ENCODE assay signal across 13 cellular contexts in the genomic region with DNA sequence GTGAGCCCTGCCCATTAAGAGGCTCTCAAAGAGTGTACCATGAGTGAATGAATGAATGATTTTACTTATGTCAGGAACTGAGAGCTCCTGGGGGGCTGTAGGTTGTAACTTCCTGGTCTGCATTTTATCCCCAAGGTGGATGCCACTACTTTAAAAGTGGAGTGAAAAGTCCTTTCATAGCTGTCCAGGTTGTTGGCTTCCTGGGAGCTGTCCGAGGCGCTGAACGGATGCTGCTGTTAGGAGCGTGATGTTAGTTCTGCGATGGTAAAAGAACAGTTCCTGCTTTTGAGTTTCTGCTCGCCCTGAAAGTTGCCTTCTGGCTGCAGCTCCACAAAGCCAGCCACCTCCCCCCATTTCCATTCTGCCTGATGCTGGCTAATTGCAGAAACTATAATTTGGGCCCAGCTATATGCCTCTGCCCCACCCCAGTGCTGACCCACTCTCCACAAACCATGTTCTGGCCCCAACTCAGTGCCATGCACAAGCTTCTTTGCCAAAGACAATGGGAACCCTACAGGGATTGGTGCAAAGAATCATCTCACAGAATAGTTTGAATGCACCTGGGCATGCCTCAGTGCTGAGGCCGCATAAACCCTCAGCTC.
DNase-seq lines count a peak whose midpoint lies in the region; ATAC-seq and TF ChIP-seq lines count a peak whose summit lies in the region.
"Had no signal": no experiment of that assay in that cellular context is flagged by ENCODE, and none has a peak within 500 bp of the region (broad histone marks: within the 10 kb centered on the region; RNA-seq: fewer than 3 reads in every experiment).

No MANE protein-coding gene starts in this region.

- no peaks in the 10 kb centered on the region for H3K36me3 Mint-ChIP-seq in activated T-helper 2 cell treated with anti-CD3 and anti-CD28 coated beads, Interferon-gamma antibody, Interleukin-2, Interleukin-4, amounts not matched to agents 10 μg/mL and 5 μg/mL and 100 μg/mL, durations not matched to agents 14 hours and 24 hours and 36 hours (ENCODE audit: low read depth)
- H3K36me3 Mint-ChIP-seq in nephron progenitor cell (ENCODE audit: low read depth), result no peaks in the 10 kb centered on the region

- no peaks in the 10 kb centered on the region for H3K9me3 ChIP-seq in HEK293 (ENCODE audit: control insufficient read depth, insufficient read depth, low read depth, low read length)
- H3K9me3 ChIP-seq in gastroesophageal sphincter, result no peaks in the 10 kb centered on the region
- H3K9me3 ChIP-seq: left lung, upper lobe of left lung had no signal

- 14 to 60% methylated on average over 1 to 4 of the region's 7 CpGs for WGBS in gastroesophageal sphincter (ENCODE audit: low coverage in 1 of 2), 2 donors

- POLR2A ChIA-PET in HEK293 (lab: Yijun Ruan, JAX), result no interaction called here

- no peak for TF ChIP-seq POLR2A in gastroesophageal sphincter (IDR thresholded peaks at IDR 0.05)

- H3K27ac ChIP-seq in HEK293 (ENCODE audit: extremely low read depth, low read depth, low read length) (no peak overlapping the region), gastroesophageal sphincter (no peak overlapping the region)
- H3K27ac ChIP-seq: 22Rv1, left lung, upper lobe of left lung had no signal

- H3K36me3 ChIP-seq in HEK293 (ENCODE audit: control insufficient read depth in 2 of 2, insufficient read depth in 1 of 2, low read length in 2 of 2) (no peaks in the 10 kb centered on the region), gastroesophageal sphincter (no peaks in the 10 kb centered on the region)
- H3K36me3 ChIP-seq: left lung, upper lobe of left lung had no signal

- H3K9me3 Mint-ChIP-seq in activated T-helper 2 cell treated with anti-CD3 and anti-CD28 coated beads, Interferon-gamma antibody, Interleukin-2, Interleukin-4, amounts not matched to agents 10 μg/mL and 5 μg/mL and 100 μg/mL, durations not matched to agents 14 hours and 24 hours and 36 hours, result peaks cover 3% of the 10 kb centered on the region
- peaks cover 3% of the 10 kb centered on the region for H3K9me3 Mint-ChIP-seq in nephron progenitor cell

- ATAC-seq in gastroesophageal sphincter (no peak), GM19324 (IDR thresholded peaks at IDR 0.05; ENCODE audit: low FRiP score, unreplicated experiment) (no peak)
- ATAC-seq: left lung had no signal

- H3K27ac Mint-ChIP-seq in activated T-helper 2 cell treated with anti-CD3 and anti-CD28 coated beads, Interferon-gamma antibody, Interleukin-2, Interleukin-4, amounts not matched to agents 10 μg/mL and 5 μg/mL and 100 μg/mL, durations not matched to agents 14 hours and 24 hours and 36 hours, result no peak overlapping the region
- no peak overlapping the region for H3K27ac Mint-ChIP-seq in nephron progenitor cell

- H3K4me1 ChIP-seq in HEK293 (ENCODE audit: control insufficient read depth, insufficient read depth, low read length) (no peaks in the 10 kb centered on the region), gastroesophageal sphincter (no peaks in the 10 kb centered on the region)
- H3K4me1 ChIP-seq: left lung, upper lobe of left lung had no signal

- H3K4me3 Mint-ChIP-seq in activated T-helper 2 cell treated with anti-CD3 and anti-CD28 coated beads, Interferon-gamma antibody, Interleukin-2, Interleukin-4, amounts not matched to agents 10 μg/mL and 5 μg/mL and 100 μg/mL, durations not matched to agents 14 hours and 24 hours and 36 hours (ENCODE audit: low read depth), result no peak overlapping the region
- no peak overlapping the region for H3K4me3 Mint-ChIP-seq in nephron progenitor cell

- H3K27me3 ChIP-seq in gastroesophageal sphincter, result peaks cover 15% of the 10 kb centered on the region
- H3K27me3 ChIP-seq: left lung, upper lobe of left lung had no signal

- CTCF ChIA-PET in HEK293 (lab: Yijun Ruan, JAX), result no interaction called here

- no peak overlapping the region for H3K4me3 ChIP-seq in HEK293 (ENCODE audit: low read depth, low read length)
- H3K4me3 ChIP-seq in gastroesophageal sphincter, result no peak overlapping the region
- H3K4me3 ChIP-seq: left lung, upper lobe of left lung had no signal

- no peak for TF ChIP-seq EP300 in gastroesophageal sphincter (IDR thresholded peaks at IDR 0.05)

- H3K27me3 Mint-ChIP-seq in activated T-helper 2 cell treated with anti-CD3 and anti-CD28 coated beads, Interferon-gamma antibody, Interleukin-2, Interleukin-4, amounts not matched to agents 10 μg/mL and 5 μg/mL and 100 μg/mL, durations not matched to agents 14 hours and 24 hours and 36 hours (ENCODE audit: low read depth), result no peaks in the 10 kb centered on the region
- H3K27me3 Mint-ChIP-seq in nephron progenitor cell (ENCODE audit: low read depth, poor library complexity), result peaks cover 40% of the 10 kb centered on the region

- intact Hi-C loops in activated T-helper 2 cell treated with anti-CD3 and anti-CD28 coated beads, Interferon-gamma antibody, Interleukin-2, Interleukin-4, amounts not matched to agents 10 μg/mL and 5 μg/mL and 100 μg/mL, durations not matched to agents 14 hours and 24 hours and 36 hours (cut with micrococcal nuclease), result no loop called here

- H3K4me1 Mint-ChIP-seq in activated T-helper 2 cell treated with anti-CD3 and anti-CD28 coated beads, Interferon-gamma antibody, Interleukin-2, Interleukin-4, amounts not matched to agents 10 μg/mL and 5 μg/mL and 100 μg/mL, durations not matched to agents 14 hours and 24 hours and 36 hours (ENCODE audit: low read depth), result no peaks in the 10 kb centered on the region
- no peaks in the 10 kb centered on the region for H3K4me1 Mint-ChIP-seq in nephron progenitor cell

- peak; percentile 14 for DNase-seq in DMS 273 (lab: John Stamatoyannopoulos, UW; ENCODE audit: unreplicated experiment)
- DNase-seq in DMS 273 treated with DMSO at 0.1 percent for 48 hours (lab: John Stamatoyannopoulos, UW), result no peak
- peak; percentile 10 for DNase-seq in activated T-helper 2 cell treated with anti-CD3 and anti-CD28 coated beads, Interferon-gamma antibody, Interleukin-2, Interleukin-4, amounts not matched to agents 10 μg/mL and 5 μg/mL and 100 μg/mL, durations not matched to agents 14 hours and 24 hours and 36 hours (ENCODE audit: low spot score)
- DNase-seq in nephron progenitor cell, result peak; percentile 86
- DNase-seq in NCI-H146 treated with DMSO at 0.1 percent for 48 hours (lab: John Stamatoyannopoulos, UW; ENCODE audit: unreplicated experiment), result no peak
- DNase-seq: Kasumi-1, left lung, NCI-H510A treated with DMSO at 0.1 percent for 48 hours, upper lobe of left lung had no signal

- TF ChIP-seq CTCF in HEK293 (tag by site-specific recombination; IDR thresholded peaks at IDR 0.05) (no peak), nephron progenitor cell (IDR thresholded peaks at IDR 0.05) (no peak), gastroesophageal sphincter (IDR thresholded peaks at IDR 0.05) (no peak)

TF ChIP-seq in HEK293, 187 proteins besides CTCF, POLR2A, EP300 and RAD21:
- TF ChIP-seq, protein P1, sequence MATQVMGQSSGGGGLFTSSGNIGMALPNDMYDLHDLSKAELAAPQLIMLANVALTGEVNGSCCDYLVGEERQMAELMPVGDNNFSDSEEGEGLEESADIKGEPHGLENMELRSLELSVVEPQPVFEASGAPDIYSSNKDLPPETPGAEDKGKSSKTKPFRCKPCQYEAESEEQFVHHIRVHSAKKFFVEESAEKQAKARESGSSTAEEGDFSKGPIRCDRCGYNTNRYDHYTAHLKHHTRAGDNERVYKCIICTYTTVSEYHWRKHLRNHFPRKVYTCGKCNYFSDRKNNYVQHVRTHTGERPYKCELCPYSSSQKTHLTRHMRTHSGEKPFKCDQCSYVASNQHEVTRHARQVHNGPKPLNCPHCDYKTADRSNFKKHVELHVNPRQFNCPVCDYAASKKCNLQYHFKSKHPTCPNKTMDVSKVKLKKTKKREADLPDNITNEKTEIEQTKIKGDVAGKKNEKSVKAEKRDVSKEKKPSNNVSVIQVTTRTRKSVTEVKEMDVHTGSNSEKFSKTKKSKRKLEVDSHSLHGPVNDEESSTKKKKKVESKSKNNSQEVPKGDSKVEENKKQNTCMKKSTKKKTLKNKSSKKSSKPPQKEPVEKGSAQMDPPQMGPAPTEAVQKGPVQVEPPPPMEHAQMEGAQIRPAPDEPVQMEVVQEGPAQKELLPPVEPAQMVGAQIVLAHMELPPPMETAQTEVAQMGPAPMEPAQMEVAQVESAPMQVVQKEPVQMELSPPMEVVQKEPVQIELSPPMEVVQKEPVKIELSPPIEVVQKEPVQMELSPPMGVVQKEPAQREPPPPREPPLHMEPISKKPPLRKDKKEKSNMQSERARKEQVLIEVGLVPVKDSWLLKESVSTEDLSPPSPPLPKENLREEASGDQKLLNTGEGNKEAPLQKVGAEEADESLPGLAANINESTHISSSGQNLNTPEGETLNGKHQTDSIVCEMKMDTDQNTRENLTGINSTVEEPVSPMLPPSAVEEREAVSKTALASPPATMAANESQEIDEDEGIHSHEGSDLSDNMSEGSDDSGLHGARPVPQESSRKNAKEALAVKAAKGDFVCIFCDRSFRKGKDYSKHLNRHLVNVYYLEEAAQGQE (tag by site-specific recombination; IDR thresholded peaks at IDR 0.05), result peak; percentile 86
- TF ChIP-seq ZNF175 (tag by site-specific recombination; IDR thresholded peaks at IDR 0.05), result no peak
- no peak for TF ChIP-seq ZNF132 (tag by site-specific recombination; IDR thresholded peaks at IDR 0.05; ENCODE audit: borderline replicate concordance)
- TF ChIP-seq GLI4 (tag by site-specific recombination; IDR thresholded peaks at IDR 0.05), result no peak
- TF ChIP-seq, protein P2, sequence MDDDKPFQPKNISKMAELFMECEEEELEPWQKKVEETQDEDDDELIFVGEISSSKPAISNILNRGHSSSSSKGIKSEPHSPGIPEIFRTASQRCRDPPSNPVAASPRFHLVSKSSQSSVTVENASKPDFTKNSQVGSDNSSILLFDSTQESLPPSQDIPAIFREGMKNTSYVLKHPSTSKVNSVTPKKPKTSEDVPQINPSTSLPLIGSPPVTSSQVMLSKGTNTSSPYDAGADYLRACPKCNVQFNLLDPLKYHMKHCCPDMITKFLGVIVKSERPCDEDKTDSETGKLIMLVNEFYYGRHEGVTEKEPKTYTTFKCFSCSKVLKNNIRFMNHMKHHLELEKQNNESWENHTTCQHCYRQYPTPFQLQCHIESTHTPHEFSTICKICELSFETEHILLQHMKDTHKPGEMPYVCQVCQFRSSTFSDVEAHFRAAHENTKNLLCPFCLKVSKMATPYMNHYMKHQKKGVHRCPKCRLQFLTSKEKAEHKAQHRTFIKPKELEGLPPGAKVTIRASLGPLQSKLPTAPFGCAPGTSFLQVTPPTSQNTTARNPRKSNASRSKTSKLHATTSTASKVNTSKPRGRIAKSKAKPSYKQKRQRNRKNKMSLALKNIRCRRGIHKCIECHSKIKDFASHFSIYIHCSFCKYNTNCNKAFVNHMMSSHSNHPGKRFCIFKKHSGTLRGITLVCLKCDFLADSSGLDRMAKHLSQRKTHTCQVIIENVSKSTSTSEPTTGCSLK (tag by site-specific recombination; IDR thresholded peaks at IDR 0.05), result no peak
- TF ChIP-seq ZNF555 (tag by site-specific recombination; conservative IDR thresholded peaks at IDR 0.05), result no peak

Comparison
In these comparisons a context has a peak if more than half of its experiments do, and no peak if none do; other contexts are left out.
1. DNase-seq: peak in DMS 273 (single experiment), activated T-helper 2 cell treated with anti-CD3 and anti-CD28 coated beads, Interferon-gamma antibody, Interleukin-2, Interleukin-4, amounts not matched to agents 10 μg/mL and 5 μg/mL and 100 μg/mL, durations not matched to agents 14 hours and 24 hours and 36 hours (single experiment) and nephron progenitor cell (single experiment); none in DMS 273 treated with DMSO at 0.1 percent for 48 hours (single experiment) and NCI-H146 treated with DMSO at 0.1 percent for 48 hours (single experiment).